18 cellular contexts compared by ENCODE assay signal in genomic region chr13:40515702-40516101, GRCh38.
A peak's percentile ranks its signal among the peaks of the same experiment; 100 is the strongest.
DNase-seq lines count a peak whose midpoint lies in the region; ATAC-seq, FAIRE-seq and TF ChIP-seq lines count a peak whose summit lies in the region.
"Had no signal": no experiment of that assay in that cellular context is flagged by ENCODE, and none has a peak within 500 bp of the region (broad histone marks: within the 10 kb centered on the region; RNA-seq: fewer than 3 reads in every experiment).

No MANE protein-coding gene starts in this region.

- TF ChIP-seq POLR2A in GM12892 (IDR thresholded peaks at IDR 0.05; ENCODE audit: low read depth, low read length): no peak

- no peaks in the 10 kb centered on the region for H3K27me3 Mint-ChIP-seq in activated CD4-positive, alpha-beta T cell treated with anti-CD3 and anti-CD28 coated beads for 36 hours
- H3K27me3 Mint-ChIP-seq: CD4-positive, alpha-beta memory T cell had no signal

- no peak overlapping the region for H3K4me3 Mint-ChIP-seq in activated CD4-positive, alpha-beta T cell treated with anti-CD3 and anti-CD28 coated beads for 36 hours
- H3K4me3 Mint-ChIP-seq: CD14-positive monocyte; CD4-positive, alpha-beta memory T cell; H9 had no signal

- no peak for DNase-seq in activated CD4-positive, alpha-beta T cell treated with anti-CD3 and anti-CD28 coated beads for 36 hours
- DNase-seq in activated CD4-positive, alpha-beta T cell treated with anti-CD3 and anti-CD28 coated beads for 1 hour: no peak
- DNase-seq in GM12892 (ENCODE audit: insufficient read length) (no peak), dermis blood vessel endothelial cell (peak; percentile 86), lung microvascular endothelial cell (ENCODE audit: low read depth in 2 of 2) (peak; percentile 60 to 79), caudate nucleus (lab: John Stamatoyannopoulos, UW) (no peak), inferior parietal cortex (ENCODE audit: extremely low spot score) (no peak)
- DNase-seq: CD4-positive, alpha-beta memory T cell; DMS153; DMS79; GDM1; H9 had no signal

- H3K9me3 Mint-ChIP-seq in activated CD4-positive, alpha-beta T cell treated with anti-CD3 and anti-CD28 coated beads for 36 hours (ENCODE audit: low read depth): peaks cover 3% of the 10 kb centered on the region
- H3K9me3 Mint-ChIP-seq: H9 had no signal

- POLR2A ChIA-PET in activated CD4-positive, alpha-beta T cell treated with anti-CD3 and anti-CD28 coated beads for 36 hours (lab: Charles Lee): no interaction called here

- H3K27ac ChIP-seq in caudate nucleus (ENCODE audit: low read depth, low read length): no peak overlapping the region
- H3K27ac ChIP-seq: 22Rv1, A549, BLaER1 had no signal

- peaks cover 73% of the 10 kb centered on the region for H3K4me1 Mint-ChIP-seq in activated CD4-positive, alpha-beta T cell treated with anti-CD3 and anti-CD28 coated beads for 36 hours

- peaks cover 2% of the 10 kb centered on the region for H3K36me3 Mint-ChIP-seq in activated CD4-positive, alpha-beta T cell treated with anti-CD3 and anti-CD28 coated beads for 36 hours (ENCODE audit: low read depth)
- H3K36me3 Mint-ChIP-seq: CD14-positive monocyte; CD4-positive, alpha-beta memory T cell had no signal

- CTCF ChIA-PET in activated CD4-positive, alpha-beta T cell treated with anti-CD3 and anti-CD28 coated beads for 36 hours (lab: Charles Lee): interaction anchor here (0.6 kb wide), 1 partner anchor 48 kb away, joined by 3 read pairs; no protein-coding TSS in a partner anchor

- intact Hi-C loops in activated CD4-positive, alpha-beta T cell treated with anti-CD3 and anti-CD28 coated beads for 36 hours (cut with DNase I, micrococcal nuclease): loop anchor here (2.0 to 10.0 kb wide), 7 partner anchors 82 to 489 kb away; no protein-coding TSS in a partner anchor

- no peak for ATAC-seq in activated CD4-positive, alpha-beta T cell treated with anti-CD3 and anti-CD28 coated beads for 36 hours
- ATAC-seq: A549, HepG2 had no signal

- peak; percentile 54 for FAIRE-seq in GM12892 (lab: Jason Lieb, UNC)
- FAIRE-seq: A549, H1, HepG2 had no signal

- peak overlapping the region; percentile 4 for H3K27ac Mint-ChIP-seq in activated CD4-positive, alpha-beta T cell treated with anti-CD3 and anti-CD28 coated beads for 36 hours
- H3K27ac Mint-ChIP-seq: H9 had no signal

Comparison
In these comparisons a context has a peak if more than half of its experiments do, and no peak if none do; other contexts are left out.
1. DNase-seq: peak in dermis blood vessel endothelial cell (single experiment) and lung microvascular endothelial cell (2 of 2); none in activated CD4-positive, alpha-beta T cell treated with anti-CD3 and anti-CD28 coated beads for 36 hours (single experiment), activated CD4-positive, alpha-beta T cell treated with anti-CD3 and anti-CD28 coated beads for 1 hour (single experiment), GM12892 (single experiment), caudate nucleus (0 of 61) and inferior parietal cortex (single experiment).